In genomic region chrX:275967-276587, GRCh38 we compare ENCODE assay signal across 1 cellular context.
TF ChIP-seq lines count a peak whose summit lies in the region.

No MANE protein-coding gene starts in this region.

TF ChIP-seq in WTC11, 78 proteins besides CTCF, POLR2A, EP300 and RAD21 (continued from another document):
- TF ChIP-seq PRRX2 (CRISPR knock-in tag; IDR thresholded peaks at IDR 0.05) (no peak), TEAD1 (CRISPR knock-in tag; IDR thresholded peaks at IDR 0.05) (0 out of 2 replicates have a peak, but pooled peaks have one; percentile 16), ZNF121 (CRISPR knock-in tag; IDR thresholded peaks at IDR 0.05) (no peak), SMAD3 (CRISPR knock-in tag; IDR thresholded peaks at IDR 0.05; ENCODE audit: borderline replicate concordance) (peak; percentile 47; the same call in 1 of the 2 replicates), FOXP4 (CRISPR knock-in tag; IDR thresholded peaks at IDR 0.05) (no peak), RORB (CRISPR knock-in tag; IDR thresholded peaks at IDR 0.05) (no peak)
